ENCODE assay signal across 1 cellular context in the genomic region with DNA sequence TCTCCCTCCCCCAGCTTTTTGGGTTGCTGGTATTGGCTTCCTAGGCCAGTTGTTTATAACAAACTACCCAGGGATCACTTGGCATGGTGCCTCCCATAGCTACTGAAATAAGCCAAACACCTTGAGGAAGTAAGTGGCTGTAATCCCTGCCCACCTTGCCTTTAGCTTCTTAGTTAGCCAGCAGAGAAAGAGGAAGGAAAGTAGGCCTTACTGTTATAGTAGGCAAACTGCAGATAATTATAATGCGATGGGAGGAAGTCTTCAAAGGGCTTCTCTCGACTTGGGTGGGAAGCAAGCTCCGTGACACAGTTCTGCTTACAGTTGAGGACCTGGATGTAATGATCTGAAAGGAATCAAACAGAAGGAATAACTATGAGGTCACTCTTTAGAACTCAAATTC.
A peak's percentile ranks its signal among the peaks of the same experiment; 100 is the strongest.
TF ChIP-seq lines count a peak whose summit lies in the region.

No MANE protein-coding gene starts in this region.

TF ChIP-seq in HEK293, 187 proteins besides CTCF, POLR2A, EP300 and RAD21 (continued from another document):
- TF ChIP-seq, protein P1, sequence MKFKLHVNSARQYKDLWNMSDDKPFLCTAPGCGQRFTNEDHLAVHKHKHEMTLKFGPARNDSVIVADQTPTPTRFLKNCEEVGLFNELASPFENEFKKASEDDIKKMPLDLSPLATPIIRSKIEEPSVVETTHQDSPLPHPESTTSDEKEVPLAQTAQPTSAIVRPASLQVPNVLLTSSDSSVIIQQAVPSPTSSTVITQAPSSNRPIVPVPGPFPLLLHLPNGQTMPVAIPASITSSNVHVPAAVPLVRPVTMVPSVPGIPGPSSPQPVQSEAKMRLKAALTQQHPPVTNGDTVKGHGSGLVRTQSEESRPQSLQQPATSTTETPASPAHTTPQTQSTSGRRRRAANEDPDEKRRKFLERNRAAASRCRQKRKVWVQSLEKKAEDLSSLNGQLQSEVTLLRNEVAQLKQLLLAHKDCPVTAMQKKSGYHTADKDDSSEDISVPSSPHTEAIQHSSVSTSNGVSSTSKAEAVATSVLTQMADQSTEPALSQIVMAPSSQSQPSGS (tag by site-specific recombination; IDR thresholded peaks at IDR 0.05; ENCODE audit: low read depth): 0 out of 2 replicates have a peak, but pooled peaks have one; percentile 14
